1 cellular context compared by ENCODE assay signal in genomic region chr13:110907951-110908898, GRCh38.
TF ChIP-seq lines count a peak whose summit lies in the region.

No MANE protein-coding gene starts in this region.

TF ChIP-seq in H1, 55 proteins besides CTCF, POLR2A, EP300 and RAD21 (continued from another document):
- TF ChIP-seq CHD7 (IDR thresholded peaks at IDR 0.05; ENCODE audit: insufficient replicate concordance, low read length): no peak
- no peak for TF ChIP-seq RBBP5 (IDR thresholded peaks at IDR 0.05; ENCODE audit: borderline replicate concordance, low read depth, low read length)
- no peak for TF ChIP-seq GABPA (IDR thresholded peaks at IDR 0.05; ENCODE audit: borderline replicate concordance, insufficient read depth, low read length)
- TF ChIP-seq EZH2 (IDR thresholded peaks at IDR 0.05; ENCODE audit: low read depth, low read length, severe bottlenecking): no peak
- peak; percentile 63 for TF ChIP-seq CEBPB (IDR thresholded peaks at IDR 0.05; ENCODE audit: low read depth, low read length)
- TF ChIP-seq, protein P1, sequence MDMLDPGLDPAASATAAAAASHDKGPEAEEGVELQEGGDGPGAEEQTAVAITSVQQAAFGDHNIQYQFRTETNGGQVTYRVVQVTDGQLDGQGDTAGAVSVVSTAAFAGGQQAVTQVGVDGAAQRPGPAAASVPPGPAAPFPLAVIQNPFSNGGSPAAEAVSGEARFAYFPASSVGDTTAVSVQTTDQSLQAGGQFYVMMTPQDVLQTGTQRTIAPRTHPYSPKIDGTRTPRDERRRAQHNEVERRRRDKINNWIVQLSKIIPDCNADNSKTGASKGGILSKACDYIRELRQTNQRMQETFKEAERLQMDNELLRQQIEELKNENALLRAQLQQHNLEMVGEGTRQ (IDR thresholded peaks at IDR 0.05; ENCODE audit: low read length): no peak
- no peak for TF ChIP-seq KDM1A (IDR thresholded peaks at IDR 0.05; ENCODE audit: borderline replicate concordance, low read length)
- peak; percentile 87 for TF ChIP-seq MAFK (IDR thresholded peaks at IDR 0.05; ENCODE audit: low read depth, low read length)
- no peak for TF ChIP-seq SP4 (IDR thresholded peaks at IDR 0.05; ENCODE audit: low read length)
- TF ChIP-seq HDAC2 (IDR thresholded peaks at IDR 0.05; ENCODE audit: borderline replicate concordance in 1 of 2, low read depth in 2 of 2, low read length in 2 of 2): no peak; a peak in 1 of 4 replicates
- peak; percentile 95 for TF ChIP-seq BACH1 (IDR thresholded peaks at IDR 0.05; ENCODE audit: low read length)
- 0 out of 4 replicates have a peak, but pooled peaks of 1 of the 2 experiments have one; percentile 45 for TF ChIP-seq SIN3A (conservative IDR thresholded peaks at IDR 0.05 in 1 of 2, IDR thresholded peaks at IDR 0.05 in 1 of 2; ENCODE audit: low read depth in 1 of 2, low read length in 2 of 2)
- no peak for TF ChIP-seq BCL11A (IDR thresholded peaks at IDR 0.05; ENCODE audit: low read depth in 2 of 2, low read length in 2 of 2)
- TF ChIP-seq JUND (IDR thresholded peaks at IDR 0.05; ENCODE audit: low read length): peak; percentile 81; the same call in 1 of the 2 replicates
- peak; percentile 14; the same call in 1 of the 2 replicates for TF ChIP-seq MAX (IDR thresholded peaks at IDR 0.05)
- TF ChIP-seq JUN (IDR thresholded peaks at IDR 0.05; ENCODE audit: low read depth, low read length): 0 out of 2 replicates have a peak, but pooled peaks have one; percentile 37
- TF ChIP-seq RNF2 (IDR thresholded peaks at IDR 0.05; ENCODE audit: borderline replicate concordance, low read depth, low read length, missing control alignments, poor library complexity, severe bottlenecking): no peak
- no peak for TF ChIP-seq CTBP2 (IDR thresholded peaks at IDR 0.05; ENCODE audit: borderline replicate concordance, insufficient read depth, insufficient read length, low read length)
- TF ChIP-seq SP2 (IDR thresholded peaks at IDR 0.05; ENCODE audit: low read length): no peak
- TF ChIP-seq POU5F1 (IDR thresholded peaks at IDR 0.05; ENCODE audit: low read depth, low read length): no peak
- no peak for TF ChIP-seq RXRA (IDR thresholded peaks at IDR 0.05; ENCODE audit: insufficient read depth, low read depth, low read length)
- TF ChIP-seq FOSL1 (IDR thresholded peaks at IDR 0.05; ENCODE audit: insufficient read depth, low read depth, low read length): no peak
- no peak for TF ChIP-seq SRF (IDR thresholded peaks at IDR 0.05; ENCODE audit: low read depth, low read length)
- TF ChIP-seq KDM4A (IDR thresholded peaks at IDR 0.05; ENCODE audit: low read depth, low read length, severe bottlenecking): no peak
- TF ChIP-seq, protein P2, sequence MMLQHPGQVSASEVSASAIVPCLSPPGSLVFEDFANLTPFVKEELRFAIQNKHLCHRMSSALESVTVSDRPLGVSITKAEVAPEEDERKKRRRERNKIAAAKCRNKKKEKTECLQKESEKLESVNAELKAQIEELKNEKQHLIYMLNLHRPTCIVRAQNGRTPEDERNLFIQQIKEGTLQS (IDR thresholded peaks at IDR 0.05; ENCODE audit: insufficient read depth, low read depth, low read length): no peak
- TF ChIP-seq HDAC6 (IDR thresholded peaks at IDR 0.05; ENCODE audit: low read depth, low read length): no peak
- no peak for TF ChIP-seq ASH2L (IDR thresholded peaks at IDR 0.05; ENCODE audit: low read length)
- no peak for TF ChIP-seq BRCA1 (IDR thresholded peaks at IDR 0.05; ENCODE audit: low read depth, low read length)
- no peak for TF ChIP-seq PHF8 (conservative IDR thresholded peaks at IDR 0.05; ENCODE audit: low read depth, low read length)
- TF ChIP-seq TEAD4 (IDR thresholded peaks at IDR 0.05; ENCODE audit: low read depth, low read length): 0 out of 2 replicates have a peak, but pooled peaks have one; percentile 70
- peak; percentile 6 for TF ChIP-seq NANOG (IDR thresholded peaks at IDR 0.05; ENCODE audit: insufficient read depth, low read depth, low read length, poor library complexity, severe bottlenecking)
- TF ChIP-seq TBP (IDR thresholded peaks at IDR 0.05; ENCODE audit: low read depth, low read length): peak; percentile 64
- TF ChIP-seq ATF2 (IDR thresholded peaks at IDR 0.05; ENCODE audit: low read length): no peak
